ENCODE assay signal across 20 cellular contexts in genomic region chr1:174448964-174449363, GRCh38. TPM values are rescaled to one million over a fixed set of nuclear protein-coding genes. Genes with fewer than 3 reads are reported as not detected.
"Had no signal": no experiment of that assay in that cellular context is flagged by ENCODE, and none has a peak within 500 bp of the region (broad histone marks: within the 10 kb centered on the region; RNA-seq: fewer than 3 reads in every experiment).

No MANE protein-coding gene starts in this region.

- H3K4me1 ChIP-seq: right lobe of liver, testis had no signal

- H3K27ac ChIP-seq: right lobe of liver, testis, upper lobe of right lung had no signal

- H3K9me3 Mint-ChIP-seq: activated CD4-positive, alpha-beta T cell treated with anti-CD3 and anti-CD28 coated beads, Interleukin-2, amount 10 ng/mL, durations not matched to agents 24 days and 14 days; activated naive CD4-positive, alpha-beta T cell treated with anti-CD3 and anti-CD28 coated beads for 36 hours; activated T-helper 17 cell treated with anti-CD3 and anti-CD28 coated beads, Interleukin-2, amount 50 U/mL, for 72 hours; T-helper 1 cell treated with Interleukin-12 subunit alpha and Interleukin-12 subunit beta and Interleukin-4 antibody, amounts not matched to agents 30 μg/mL and 1 μg/mL, for 36 hours; WTC11 had no signal

- H3K9me3 ChIP-seq: mucosa of descending colon, right lobe of liver, testis, upper lobe of right lung had no signal

- DNase-seq: activated CD4-positive, alpha-beta T cell treated with anti-CD3 and anti-CD28 coated beads, Interleukin-2, amount 10 ng/mL, durations not matched to agents 24 days and 14 days; activated CD8-positive, alpha-beta memory T cell treated with anti-CD3 and anti-CD28 coated beads for 24 hours; activated naive CD4-positive, alpha-beta T cell treated with anti-CD3 and anti-CD28 coated beads for 36 hours; activated T-cell treated with anti-CD3 and anti-CD28 coated beads for 4 hours; hippocampal formation; left colon; mammary epithelial cell; mucosa of descending colon; naive thymus-derived CD8-positive, alpha-beta T cell; right lobe of liver; stimulated activated CD4-positive, alpha-beta T cell treated with anti-CD3 and anti-CD28 coated beads, Interleukin-2, amount 100 ng/mL, for 48 hours; stimulated activated CD8-positive, alpha-beta memory T cell treated with anti-CD3 and anti-CD28 coated beads, Interleukin-4, amount 100 ng/mL, for 48 hours; stimulated activated naive CD8-positive, alpha-beta T cell treated with anti-CD3 and anti-CD28 coated beads, Interleukin-15, Interleukin-2, amounts not matched to agents 100 U/mL and 50 U/mL, for 24 hours; testis; upper lobe of right lung had no signal

- H3K36me3 ChIP-seq: right lobe of liver, upper lobe of right lung had no signal

- H3K4me3 Mint-ChIP-seq: activated CD4-positive, alpha-beta T cell treated with anti-CD3 and anti-CD28 coated beads, Interleukin-2, amount 10 ng/mL, durations not matched to agents 24 days and 14 days; activated naive CD4-positive, alpha-beta T cell treated with anti-CD3 and anti-CD28 coated beads for 36 hours; activated T-helper 17 cell treated with anti-CD3 and anti-CD28 coated beads, Interleukin-2, amount 50 U/mL, for 72 hours; naive thymus-derived CD8-positive, alpha-beta T cell; T-helper 1 cell treated with Interleukin-12 subunit alpha and Interleukin-12 subunit beta and Interleukin-4 antibody, amounts not matched to agents 30 μg/mL and 1 μg/mL, for 36 hours; WTC11 had no signal

- ATAC-seq: left colon; mucosa of descending colon; naive thymus-derived CD8-positive, alpha-beta T cell; right lobe of liver; stimulated activated naive CD8-positive, alpha-beta T cell treated with anti-CD3 and anti-CD28 coated beads, Interleukin-15, Interleukin-2, amounts not matched to agents 100 U/mL and 50 U/mL, for 24 hours; upper lobe of right lung; WTC11 had no signal

- H3K4me3 ChIP-seq: mucosa of descending colon, right lobe of liver, testis, upper lobe of right lung had no signal

- H3K27me3 ChIP-seq: right lobe of liver, testis, upper lobe of right lung had no signal

- H3K27ac Mint-ChIP-seq: activated CD4-positive, alpha-beta T cell treated with anti-CD3 and anti-CD28 coated beads, Interleukin-2, amount 10 ng/mL, durations not matched to agents 24 days and 14 days; activated naive CD4-positive, alpha-beta T cell treated with anti-CD3 and anti-CD28 coated beads for 36 hours; activated T-helper 17 cell treated with anti-CD3 and anti-CD28 coated beads, Interleukin-2, amount 50 U/mL, for 72 hours; T-helper 1 cell treated with Interleukin-12 subunit alpha and Interleukin-12 subunit beta and Interleukin-4 antibody, amounts not matched to agents 30 μg/mL and 1 μg/mL, for 36 hours; WTC11 had no signal

- H3K27me3 Mint-ChIP-seq: activated CD4-positive, alpha-beta T cell treated with anti-CD3 and anti-CD28 coated beads, Interleukin-2, amount 10 ng/mL, durations not matched to agents 24 days and 14 days; activated T-helper 17 cell treated with anti-CD3 and anti-CD28 coated beads, Interleukin-2, amount 50 U/mL, for 72 hours; naive thymus-derived CD8-positive, alpha-beta T cell; progenitor cell of endocrine pancreas had no signal

- H3K4me1 Mint-ChIP-seq: activated CD4-positive, alpha-beta T cell treated with anti-CD3 and anti-CD28 coated beads, Interleukin-2, amount 10 ng/mL, durations not matched to agents 24 days and 14 days; activated T-helper 17 cell treated with anti-CD3 and anti-CD28 coated beads, Interleukin-2, amount 50 U/mL, for 72 hours had no signal

- H3K36me3 Mint-ChIP-seq: WTC11 had no signal

RNA-seq across cellular contexts. Expression of gene GPR52, which starts 1.2 kb away (rescaled TPM):
- polyA plus RNA-seq: adipose tissue; mammary epithelial cell; naive thymus-derived CD8-positive, alpha-beta T cell had no signal
